In genomic region chr6:128492386-128492785, GRCh38 we compare ENCODE assay signal across 9 cellular contexts. TPM values are rescaled to one million over a fixed set of nuclear protein-coding genes. Genes with fewer than 3 reads are reported as not detected.
DNase-seq lines count a peak whose midpoint lies in the region; ATAC-seq, FAIRE-seq and TF ChIP-seq lines count a peak whose summit lies in the region.
"Had no signal": no experiment of that assay in that cellular context is flagged by ENCODE, and none has a peak within 500 bp of the region (broad histone marks: within the 10 kb centered on the region; RNA-seq: fewer than 3 reads in every experiment).

No MANE protein-coding gene starts in this region.

- intact Hi-C loops in testis (cut with DNase I; ENCODE audit: low total_unique reads) = no loop called here

- no peak for FAIRE-seq in keratinocyte (lab: Jason Lieb, UNC)

- TF ChIP-seq CTCF in astrocyte of the spinal cord (IDR thresholded peaks at IDR 0.05; ENCODE audit: low read depth, low read length) = no peak
- TF ChIP-seq CTCF in keratinocyte (optimal IDR thresholded peaks at IDR 0.05 in 1 of 3, IDR thresholded peaks at IDR 0.05 in 1 of 3, conservative IDR thresholded peaks at IDR 0.05 in 1 of 3; ENCODE audit: extremely low read depth in 1 of 3, insufficient read depth in 2 of 3, low read length in 3 of 3) = no peak
- no peak for TF ChIP-seq CTCF in testis (IDR thresholded peaks at IDR 0.05)

- no peaks in the 10 kb centered on the region for H3K9me3 ChIP-seq in keratinocyte (ENCODE audit: control insufficient read depth, low read depth, low read length)
- no peaks in the 10 kb centered on the region for H3K9me3 ChIP-seq in testis

- DNase-seq in M059J (ENCODE audit: low read depth) (peak; percentile 88), astrocyte of the spinal cord (ENCODE audit: low read depth, low spot score) (peak; percentile 81), keratinocyte (ENCODE audit: low read depth, low spot score) (no peak), stromal cell of bone marrow (ENCODE audit: low read depth) (peak; percentile 27), glomerular visceral epithelial cell (ENCODE audit: extremely low spot score) (no peak), testis (no peak)
- DNase-seq: activated CD4-positive, alpha-beta T cell treated with anti-CD3 and anti-CD28 coated beads, Interleukin-2, amount 50 U/mL, for 1 hour; NCI-H2081 treated with DMSO at 0.1 percent for 48 hours had no signal

- TF ChIP-seq POLR2A in testis (IDR thresholded peaks at IDR 0.05) = no peak

- H3K9ac ChIP-seq in keratinocyte (ENCODE audit: control insufficient read depth, extremely low read depth, insufficient read depth, low read length) = peak overlapping the region; percentile 78

- H3K4me1 ChIP-seq in keratinocyte (ENCODE audit: control insufficient read depth, extremely low read depth, insufficient read depth, low read length) (peaks cover 29% of the 10 kb centered on the region), testis (no peaks in the 10 kb centered on the region)

- dilution Hi-C loops in keratinocyte (cut with MboI; ENCODE audit: extremely low pct_ligation_motif_present, low sequenced_read_pairs) = no loop called here

- no peaks in the 10 kb centered on the region for H3K9me1 ChIP-seq in keratinocyte (ENCODE audit: control insufficient read depth, extremely low read depth, insufficient read depth, low read length)

- no peak overlapping the region for H2AFZ ChIP-seq in keratinocyte (ENCODE audit: control insufficient read depth, low read length)

- H3K4me3 ChIP-seq in astrocyte of the spinal cord (ENCODE audit: low read depth, low read length) = no peak overlapping the region
- H3K4me3 ChIP-seq in keratinocyte (ENCODE audit: control insufficient read depth in 2 of 3, extremely low read depth in 1 of 3, insufficient read depth in 2 of 3, low read depth in 1 of 3, low read length in 3 of 3) = peak overlapping the region in 2 of 3 experiments; percentile 49 to 57
- H3K4me3 ChIP-seq in testis = no peak overlapping the region

- no peaks in the 10 kb centered on the region for H4K20me1 ChIP-seq in keratinocyte (ENCODE audit: control insufficient read depth, extremely low read depth, insufficient read depth, low read length)

- in situ Hi-C loops in astrocyte of the spinal cord (cut with HindIII; ENCODE audit: low sequenced_read_pairs) = no loop called here

- H3K36me3 ChIP-seq in keratinocyte (ENCODE audit: control insufficient read depth in 2 of 2, extremely low read depth in 1 of 2, insufficient read depth in 2 of 2, low read length in 2 of 2) (peaks cover 1 to 4% of the 10 kb centered on the region in 2 experiments), testis (ENCODE audit: low read depth, missing control alignments) (no peaks in the 10 kb centered on the region)

- H3K27me3 ChIP-seq in keratinocyte (ENCODE audit: control insufficient read depth, extremely low read depth, insufficient read depth, low read length) = no peaks in the 10 kb centered on the region
- H3K27me3 ChIP-seq in testis = no peaks in the 10 kb centered on the region

- H3K27ac ChIP-seq in keratinocyte (ENCODE audit: control insufficient read depth, insufficient read depth, low read length) (peak overlapping the region; percentile 91), testis (no peak overlapping the region)

- ATAC-seq in HG02981 (IDR thresholded peaks at IDR 0.05; ENCODE audit: unreplicated experiment) = no peak

- peaks cover 85% of the 10 kb centered on the region for H3K79me2 ChIP-seq in keratinocyte (ENCODE audit: control insufficient read depth, insufficient read depth, low read length)

- 81 to 93% methylated on average over 2 of the region's 2 CpGs for WGBS in testis, 2 donors

- H3K4me2 ChIP-seq in keratinocyte (ENCODE audit: control insufficient read depth, extremely low read depth, insufficient read depth, low read depth, low read length) = peak overlapping the region; percentile 91

RNA-seq across cellular contexts. Expression of gene PTPRK, which starts 28.0 kb away (rescaled TPM):
- total RNA-seq in M059J (2014; rRNA removed; shearing (Covaris generic)) = 50.9 and 71.7 TPM in 2 replicates
- polyA plus RNA-seq in keratinocyte (42.6 to 52.7 TPM (median 50.4 TPM) in 3 replicates), testis (ENCODE audit: insufficient read depth, low read depth, low replicate concordance) (9.1 TPM)
- polyA plus RNA-seq in keratinocyte (2011; ENCODE audit: low read depth) = 24.3 TPM
- 18.0 and 29.0 TPM in 2 replicates for polyA plus RNA-seq in keratinocyte (2011; cell fraction: cytosol; rRNA removed)
- 106 and 107 TPM in 2 replicates for polyA plus RNA-seq in keratinocyte (2011; cell fraction: nucleus; rRNA removed)
- polyA plus RNA-seq in keratinocyte (2012; ENCODE audit: low replicate concordance) = 25.9 and 73.3 TPM in 2 replicates
- 120 to 188 TPM (median 180 TPM) in 3 replicates for polyA minus RNA-seq in keratinocyte
- 51.2 TPM for polyA minus RNA-seq in keratinocyte (2011; cell fraction: cytosol; rRNA and poly(A)+ RNA removed)
- 393 and 711 TPM in 2 replicates for polyA minus RNA-seq in keratinocyte (2011; cell fraction: nucleus; rRNA and poly(A)+ RNA removed)
- total RNA-seq in testis = 10 to 100 TPM; 12.5 to 13.3 TPM

Comparison
In these comparisons a context has a peak if more than half of its experiments do, and no peak if none do; other contexts are left out.
1. DNase-seq: peak in M059J (single experiment), astrocyte of the spinal cord (single experiment) and stromal cell of bone marrow (single experiment); none in keratinocyte (single experiment), glomerular visceral epithelial cell (single experiment) and testis (single experiment).
2. H3K4me3 ChIP-seq: peak in keratinocyte (2 of 3); none in astrocyte of the spinal cord (single experiment) and testis (0 of 2).